In genomic region chr6:170253226-170253909, GRCh38 we compare ENCODE assay signal across 12 cellular contexts.
"Had no signal": no experiment of that assay in that cellular context is flagged by ENCODE, and none has a peak within 500 bp of the region (broad histone marks: within the 10 kb centered on the region; RNA-seq: fewer than 3 reads in every experiment).

No MANE protein-coding gene starts in this region.

- ATAC-seq: effector memory CD8-positive, alpha-beta T cell; gastrocnemius medialis had no signal

- H3K27ac ChIP-seq: epithelial cell of prostate, gastrocnemius medialis, ovary, thyroid gland, uterus had no signal

- FAIRE-seq: keratinocyte had no signal

- DNase-seq: activated effector memory CD4-positive, alpha-beta T cell treated with Interleukin-2 at 50 U/mL for 16 hours; activated T-cell treated with anti-CD3 and anti-CD28 coated beads, Interleukin-2, amount 50 U/mL, for 24 hours; effector memory CD8-positive, alpha-beta T cell; gastrocnemius medialis; mesendoderm; stimulated activated CD4-positive, alpha-beta T cell treated with anti-CD3 and anti-CD28 coated beads, Interleukin-15, amount 100 ng/mL, for 24 hours; stimulated activated CD4-positive, alpha-beta T cell treated with anti-CD3 and anti-CD28 coated beads, Interleukin-4, amount 100 ng/mL, for 4 hours; thyroid gland; uterus had no signal

- H3K27me3 ChIP-seq: ovary, thyroid gland, uterus had no signal

- H3K4me3 ChIP-seq: gastrocnemius medialis, ovary, thyroid gland, uterus had no signal

- H3K36me3 ChIP-seq: gastrocnemius medialis, ovary, thyroid gland, uterus had no signal

- H3K4me1 ChIP-seq: thyroid gland, uterus had no signal

- H3K9me3 ChIP-seq: gastrocnemius medialis, ovary, thyroid gland, uterus had no signal
